Comparison of ENCODE assay signal across 1 cellular context in genomic region chr10:132410056-132410778, GRCh38.
A peak's percentile ranks its signal among the peaks of the same experiment; 100 is the strongest.
TF ChIP-seq lines count a peak whose summit lies in the region.

No MANE protein-coding gene starts in this region.

TF ChIP-seq in H1, 55 proteins besides CTCF, POLR2A, EP300 and RAD21:
- TF ChIP-seq GABPA (IDR thresholded peaks at IDR 0.05; ENCODE audit: borderline replicate concordance, insufficient read depth, low read length) (0 out of 2 replicates have a peak, but pooled peaks have one; percentile 11), ATF3 (IDR thresholded peaks at IDR 0.05; ENCODE audit: insufficient read depth, low read depth, low read length) (no peak)
